16 cellular contexts compared by ENCODE assay signal in the genomic region with DNA sequence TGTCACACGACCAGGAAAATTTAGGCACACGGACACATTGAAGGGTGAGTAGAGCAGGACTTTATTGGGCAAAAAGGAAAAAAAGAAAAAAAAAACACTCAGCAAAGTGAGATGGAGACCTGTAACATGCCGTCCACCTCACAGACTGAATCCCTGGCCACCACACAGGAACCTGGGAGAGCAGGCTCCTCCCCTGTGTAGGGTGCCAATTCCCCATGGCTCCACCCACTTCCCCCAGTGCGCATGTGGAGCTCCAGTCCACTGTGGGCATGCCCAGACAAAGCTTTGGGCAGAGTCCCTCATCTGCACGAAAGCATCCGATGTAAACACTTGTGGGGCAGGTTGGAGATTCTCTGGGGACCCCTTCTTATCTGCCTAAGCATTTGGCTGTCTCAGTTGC. TPM values are rescaled to one million over a fixed set of nuclear protein-coding genes. Genes with fewer than 3 reads are reported as not detected.
DNase-seq lines count a peak whose midpoint lies in the region; ATAC-seq, FAIRE-seq and TF ChIP-seq lines count a peak whose summit lies in the region.
"Had no signal": no experiment of that assay in that cellular context is flagged by ENCODE, and none has a peak within 500 bp of the region (broad histone marks: within the 10 kb centered on the region; RNA-seq: fewer than 3 reads in every experiment).

No MANE protein-coding gene starts in this region.

- FAIRE-seq in pancreas (lab: Jason Lieb, UNC), result no peak
- FAIRE-seq: G401.6, islet of Langerhans had no signal

- no peaks in the 10 kb centered on the region for H3K36me3 Mint-ChIP-seq in activated T-helper 1 cell treated with anti-CD3 and anti-CD28 coated beads, Interleukin-12 subunit alpha, Interleukin-12 subunit beta, Interleukin-2, Interleukin-4 antibody, amounts not matched to agents 30 ng/mL and 10 ng/mL and 1 ng/mL, durations not matched to agents 14 hours and 24 hours and 36 hours (ENCODE audit: low read depth)
- peaks cover 5% of the 10 kb centered on the region for H3K36me3 Mint-ChIP-seq in HFFc6 (ENCODE audit: low read depth)

- H3K4me3 Mint-ChIP-seq in activated T-helper 1 cell treated with anti-CD3 and anti-CD28 coated beads, Interleukin-12 subunit alpha, Interleukin-12 subunit beta, Interleukin-2, Interleukin-4 antibody, amounts not matched to agents 30 ng/mL and 10 ng/mL and 1 ng/mL, durations not matched to agents 14 hours and 24 hours and 36 hours, result no peak overlapping the region
- H3K4me3 Mint-ChIP-seq in HFFc6, result no peak overlapping the region
- H3K4me3 Mint-ChIP-seq: activated CD4-positive, alpha-beta memory T cell treated with anti-CD3 and anti-CD28 coated beads, Interleukin-2, amount 10 ng/mL, durations not matched to agents 7 days and 5 days; nephron; T-helper 1 cell treated with Interleukin-12 subunit alpha and Interleukin-12 subunit beta and Interleukin-4 antibody, amounts not matched to agents 30 μg/mL and 1 μg/mL, for 36 hours had no signal

- no peaks in the 10 kb centered on the region for H3K27me3 ChIP-seq in pancreas

- H3K27me3 Mint-ChIP-seq in activated T-helper 1 cell treated with anti-CD3 and anti-CD28 coated beads, Interleukin-12 subunit alpha, Interleukin-12 subunit beta, Interleukin-2, Interleukin-4 antibody, amounts not matched to agents 30 ng/mL and 10 ng/mL and 1 ng/mL, durations not matched to agents 14 hours and 24 hours and 36 hours (ENCODE audit: insufficient read depth), result no peaks in the 10 kb centered on the region
- H3K27me3 Mint-ChIP-seq in HFFc6 (ENCODE audit: insufficient read depth), result peaks cover 2% of the 10 kb centered on the region
- H3K27me3 Mint-ChIP-seq: activated CD4-positive, alpha-beta memory T cell treated with anti-CD3 and anti-CD28 coated beads, Interleukin-2, amount 10 ng/mL, durations not matched to agents 7 days and 5 days had no signal

- H3K4me1 ChIP-seq in pancreas, result no peaks in the 10 kb centered on the region

- H3K9me3 Mint-ChIP-seq in activated T-helper 1 cell treated with anti-CD3 and anti-CD28 coated beads, Interleukin-12 subunit alpha, Interleukin-12 subunit beta, Interleukin-2, Interleukin-4 antibody, amounts not matched to agents 30 ng/mL and 10 ng/mL and 1 ng/mL, durations not matched to agents 14 hours and 24 hours and 36 hours, result no peaks in the 10 kb centered on the region
- H3K9me3 Mint-ChIP-seq in HFFc6, result no peaks in the 10 kb centered on the region
- H3K9me3 Mint-ChIP-seq: activated CD4-positive, alpha-beta memory T cell treated with anti-CD3 and anti-CD28 coated beads, Interleukin-2, amount 10 ng/mL, durations not matched to agents 7 days and 5 days; T-helper 1 cell treated with Interleukin-12 subunit alpha and Interleukin-12 subunit beta and Interleukin-4 antibody, amounts not matched to agents 30 μg/mL and 1 μg/mL, for 36 hours had no signal

- TF ChIP-seq CTCF in NB4 (IDR thresholded peaks at IDR 0.05; ENCODE audit: low read depth, low read length), result no peak
- no peak for TF ChIP-seq CTCF in pancreas (IDR thresholded peaks at IDR 0.05)
- TF ChIP-seq CTCF in HFFc6 (IDR thresholded peaks at IDR 0.05), result no peak

- H3K9me3 ChIP-seq in pancreas, result no peaks in the 10 kb centered on the region

- WGBS in pancreas, 2 donors, result 71 to 76% methylated on average over 6 of the region's 6 CpGs

- TF ChIP-seq POLR2A in NB4 (IDR thresholded peaks at IDR 0.05; ENCODE audit: extremely low read depth, insufficient read length) (no peak), GM18505 (IDR thresholded peaks at IDR 0.05; ENCODE audit: borderline replicate concordance, extremely low read depth, insufficient read depth, insufficient read length) (no peak)

- DNase-seq in NCI-H82 (lab: John Stamatoyannopoulos, UW), result peak; percentile 11
- DNase-seq in NCI-H82 treated with DMSO at 0.1 percent for 48 hours (lab: John Stamatoyannopoulos, UW; ENCODE audit: unreplicated experiment), result no peak
- peak; percentile 12 for DNase-seq in NB4 (ENCODE audit: low read depth)
- no peak for DNase-seq in activated T-helper 1 cell treated with anti-CD3 and anti-CD28 coated beads, Interleukin-12 subunit alpha, Interleukin-12 subunit beta, Interleukin-2, Interleukin-4 antibody, amounts not matched to agents 30 ng/mL and 10 ng/mL and 1 ng/mL, durations not matched to agents 14 hours and 24 hours and 36 hours (ENCODE audit: low spot score)
- DNase-seq in pancreas, result peak in 3 of 6 donors; percentile 19 to 39 (median 33)
- DNase-seq in HFFc6, result no peak
- DNase-seq: activated CD4-positive, alpha-beta memory T cell treated with anti-CD3 and anti-CD28 coated beads, Interleukin-2, amount 10 ng/mL, durations not matched to agents 7 days and 5 days; activated naive CD4-positive, alpha-beta T cell treated with Interleukin-2 at 50 U/mL for 16 hours; NCI-H774 had no signal

- no peaks in the 10 kb centered on the region for H3K4me1 Mint-ChIP-seq in activated T-helper 1 cell treated with anti-CD3 and anti-CD28 coated beads, Interleukin-12 subunit alpha, Interleukin-12 subunit beta, Interleukin-2, Interleukin-4 antibody, amounts not matched to agents 30 ng/mL and 10 ng/mL and 1 ng/mL, durations not matched to agents 14 hours and 24 hours and 36 hours (ENCODE audit: low read depth)
- H3K4me1 Mint-ChIP-seq in HFFc6 (ENCODE audit: low read depth), result peaks cover 12% of the 10 kb centered on the region
- H3K4me1 Mint-ChIP-seq: activated CD4-positive, alpha-beta memory T cell treated with anti-CD3 and anti-CD28 coated beads, Interleukin-2, amount 10 ng/mL, durations not matched to agents 7 days and 5 days had no signal

- intact Hi-C loops in activated T-helper 1 cell treated with anti-CD3 and anti-CD28 coated beads, Interleukin-12 subunit alpha, Interleukin-12 subunit beta, Interleukin-2, Interleukin-4 antibody, amounts not matched to agents 30 ng/mL and 10 ng/mL and 1 ng/mL, durations not matched to agents 14 hours and 24 hours and 36 hours (cut with micrococcal nuclease), result no loop called here
- intact Hi-C loops in pancreas (cut with DNase I), result no loop called here

- H3K4me3 ChIP-seq in NB4 (ENCODE audit: low read depth, low read length) (no peak overlapping the region), pancreas (no peak overlapping the region)
- H3K4me3 ChIP-seq: skin epidermis had no signal

- H3K27ac ChIP-seq in pancreas, result no peak overlapping the region

- ATAC-seq in pancreas (peak in 3 of 4 donors; percentile 46 to 76 (median 56)), HG02870 (IDR thresholded peaks at IDR 0.05; ENCODE audit: unreplicated experiment) (no peak), GM18505 (IDR thresholded peaks at IDR 0.05; ENCODE audit: unreplicated experiment) (no peak)

- H3K27ac Mint-ChIP-seq in activated T-helper 1 cell treated with anti-CD3 and anti-CD28 coated beads, Interleukin-12 subunit alpha, Interleukin-12 subunit beta, Interleukin-2, Interleukin-4 antibody, amounts not matched to agents 30 ng/mL and 10 ng/mL and 1 ng/mL, durations not matched to agents 14 hours and 24 hours and 36 hours, result peak overlapping the region; percentile 61
- no peak overlapping the region for H3K27ac Mint-ChIP-seq in HFFc6
- H3K27ac Mint-ChIP-seq: activated CD4-positive, alpha-beta memory T cell treated with anti-CD3 and anti-CD28 coated beads, Interleukin-2, amount 10 ng/mL, durations not matched to agents 7 days and 5 days; nephron; T-helper 1 cell treated with Interleukin-12 subunit alpha and Interleukin-12 subunit beta and Interleukin-4 antibody, amounts not matched to agents 30 μg/mL and 1 μg/mL, for 36 hours had no signal

- H3K36me3 ChIP-seq in pancreas, result no peaks in the 10 kb centered on the region

RNA-seq across cellular contexts. Expression of a gene that starts 23.6 kb away (rescaled TPM):
- total RNA-seq in activated T-helper 1 cell treated with anti-CD3 and anti-CD28 coated beads, Interleukin-12 subunit alpha, Interleukin-12 subunit beta, Interleukin-2, Interleukin-4 antibody, amounts not matched to agents 30 ng/mL and 10 ng/mL and 1 ng/mL, durations not matched to agents 14 hours and 24 hours and 36 hours, result 18.9 and 20.9 TPM in 2 replicates
- 10 to 100 TPM; 11.2 to 17.0 (median 12.2) TPM for total RNA-seq in pancreas
- polyA plus RNA-seq in pancreas, result 10 to 100 TPM in 1 of 2 donors, 1 to 10 TPM in 1; 7.2 to 10.7 TPM
- 10 to 100 TPM in 2 of 6 experiments, 1 to 10 TPM in 4; 8.3 to 10.4 (median 9.8) TPM for total RNA-seq in HFFc6 (2021; fragmentation: NEBNext Ultra II Directional; extraction: Animal tissue kit (Norgen Biotek cat#: 25700))

Comparison
In these comparisons a context has a peak if more than half of its experiments do, and no peak if none do; other contexts are left out.
1. DNase-seq: peak in NCI-H82 (single experiment) and NB4 (single experiment); none in NCI-H82 treated with DMSO at 0.1 percent for 48 hours (single experiment), activated T-helper 1 cell treated with anti-CD3 and anti-CD28 coated beads, Interleukin-12 subunit alpha, Interleukin-12 subunit beta, Interleukin-2, Interleukin-4 antibody, amounts not matched to agents 30 ng/mL and 10 ng/mL and 1 ng/mL, durations not matched to agents 14 hours and 24 hours and 36 hours (single experiment) and HFFc6 (single experiment).
2. ATAC-seq: peak in pancreas (3 of 4); none in HG02870 (single experiment) and GM18505 (single experiment).